ENCODE assay signal across 1 cellular context in the genomic region with DNA sequence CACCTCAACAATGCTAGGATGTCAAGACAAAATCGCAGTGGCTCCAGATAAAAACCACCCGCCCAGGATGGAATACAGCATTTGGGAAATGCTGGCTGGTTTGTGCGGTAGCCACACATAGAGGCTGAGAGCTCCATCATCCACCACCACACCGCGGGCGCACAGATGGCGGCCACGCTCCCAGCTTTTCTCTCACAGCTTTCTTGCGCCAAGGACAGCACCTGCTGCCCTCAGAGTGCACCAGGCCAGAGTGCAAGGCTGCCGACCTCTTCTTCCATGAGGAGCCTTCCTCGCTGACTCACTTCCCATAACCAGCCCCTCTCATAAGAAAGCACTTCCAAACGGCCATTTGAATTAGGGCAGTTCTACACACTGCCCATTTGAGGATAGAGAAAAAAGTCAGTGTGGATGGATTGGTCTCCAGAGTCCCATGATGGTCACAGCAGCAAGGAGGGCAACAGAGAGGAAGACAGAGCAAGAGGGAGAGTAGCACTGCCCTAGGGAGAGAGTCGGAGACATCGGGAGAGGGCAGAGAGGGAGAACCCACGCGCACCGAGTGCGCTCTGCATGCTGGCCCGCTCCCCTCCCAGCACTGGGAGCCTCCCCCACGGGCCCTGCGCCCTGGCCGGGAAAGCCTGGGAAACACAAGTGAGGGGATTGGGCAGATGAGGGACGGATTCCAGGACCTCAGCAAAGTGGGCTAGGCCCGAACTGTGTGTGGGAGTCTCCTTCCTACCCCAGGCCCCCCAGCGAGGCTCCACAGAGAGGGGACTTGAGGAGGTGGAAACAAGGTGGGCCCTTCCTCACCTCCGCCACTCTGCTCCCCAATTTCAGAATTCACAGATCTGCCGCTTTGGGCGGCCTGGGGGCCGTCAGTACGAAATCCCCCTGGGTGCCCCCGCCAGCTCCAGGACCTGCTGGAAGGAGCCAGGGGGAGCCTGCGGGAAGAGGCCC.
TF ChIP-seq lines count a peak whose summit lies in the region.

No MANE protein-coding gene starts in this region.

TF ChIP-seq in K562, 482 proteins besides CTCF, POLR2A, EP300 and RAD21 (continued from another document):
- TF ChIP-seq AFF1 (IDR thresholded peaks at IDR 0.05; ENCODE audit: low read depth in 1 of 2, partially characterized antibody in 2 of 2) (no peak), ZNF584 (CRISPR knock-in tag; IDR thresholded peaks at IDR 0.05; ENCODE audit: low read depth) (no peak), TCFL5 (CRISPR knock-in tag; conservative IDR thresholded peaks at IDR 0.05) (no peak), ZNF280B (CRISPR knock-in tag; IDR thresholded peaks at IDR 0.05) (no peak), HSF4 (CRISPR knock-in tag; IDR thresholded peaks at IDR 0.05; ENCODE audit: borderline replicate concordance) (no peak), MYBL2 (IDR thresholded peaks at IDR 0.05; ENCODE audit: low read depth) (no peak), MYBL2 (CRISPR knock-in tag; IDR thresholded peaks at IDR 0.05; ENCODE audit: borderline replicate concordance) (no peak)
